1 cellular context compared by ENCODE assay signal in genomic region chr6:149565539-149566371, GRCh38.
TF ChIP-seq lines count a peak whose summit lies in the region.

No MANE protein-coding gene starts in this region.

TF ChIP-seq in GM12878, 131 proteins besides CTCF, POLR2A, EP300 and RAD21 (continued from another document and continues in another):
- TF ChIP-seq, protein P1, sequence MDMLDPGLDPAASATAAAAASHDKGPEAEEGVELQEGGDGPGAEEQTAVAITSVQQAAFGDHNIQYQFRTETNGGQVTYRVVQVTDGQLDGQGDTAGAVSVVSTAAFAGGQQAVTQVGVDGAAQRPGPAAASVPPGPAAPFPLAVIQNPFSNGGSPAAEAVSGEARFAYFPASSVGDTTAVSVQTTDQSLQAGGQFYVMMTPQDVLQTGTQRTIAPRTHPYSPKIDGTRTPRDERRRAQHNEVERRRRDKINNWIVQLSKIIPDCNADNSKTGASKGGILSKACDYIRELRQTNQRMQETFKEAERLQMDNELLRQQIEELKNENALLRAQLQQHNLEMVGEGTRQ (IDR thresholded peaks at IDR 0.05; ENCODE audit: borderline replicate concordance, low read depth, low read length), result no peak
- TF ChIP-seq PKNOX1 (IDR thresholded peaks at IDR 0.05) (peak; percentile 64), RAD51 (IDR thresholded peaks at IDR 0.05) (peak; percentile 31; the same call in 1 of the 2 replicates), CREM (IDR thresholded peaks at IDR 0.05; ENCODE audit: low read depth) (peak; percentile 63; the same call in 1 of the 2 replicates), CHD4 (IDR thresholded peaks at IDR 0.05) (no peak), CHD2 (IDR thresholded peaks at IDR 0.05; ENCODE audit: borderline replicate concordance, low read depth, low read length) (peak; percentile 54; the same call in 1 of the 2 replicates), ZNF207 (IDR thresholded peaks at IDR 0.05; ENCODE audit: borderline replicate concordance) (peak; percentile 76), JUNB (IDR thresholded peaks at IDR 0.05) (peak; percentile 51; the same call in 1 of the 2 replicates), TARDBP (IDR thresholded peaks at IDR 0.05; ENCODE audit: borderline replicate concordance) (no peak), BHLHE40 (IDR thresholded peaks at IDR 0.05; ENCODE audit: borderline replicate concordance in 1 of 2, low read depth in 2 of 2, low read length in 1 of 2) (peak; percentile 77), IRF4 (IDR thresholded peaks at IDR 0.05; ENCODE audit: low read depth, low read length) (peak; percentile 61; the same call in 1 of the 2 replicates), ZSCAN29 (IDR thresholded peaks at IDR 0.05) (no peak), PML (IDR thresholded peaks at IDR 0.05; ENCODE audit: low read length) (0 out of 2 replicates have a peak, but pooled peaks have one; percentile 19), ZBTB33 (IDR thresholded peaks at IDR 0.05) (no peak), TCF7 (IDR thresholded peaks at IDR 0.05; ENCODE audit: borderline replicate concordance) (no peak), ATF2 (IDR thresholded peaks at IDR 0.05; ENCODE audit: low read length) (0 out of 2 replicates have a peak, but pooled peaks have one; percentile 25), SREBF1 (IDR thresholded peaks at IDR 0.05; ENCODE audit: low read length) (0 out of 2 replicates have a peak, but pooled peaks have one; percentile 18), POU2F2 (IDR thresholded peaks at IDR 0.05; ENCODE audit: borderline replicate concordance, low read depth, low read length) (0 out of 3 replicates have a peak, but pooled peaks have one; percentile 42), HDAC6 (IDR thresholded peaks at IDR 0.05; ENCODE audit: unreplicated experiment) (no peak), ZBED1 (IDR thresholded peaks at IDR 0.05; ENCODE audit: borderline replicate concordance) (peak; percentile 65; the same call in 1 of the 2 replicates), POLR2AphosphoS5 (IDR thresholded peaks at IDR 0.05; ENCODE audit: low read length) (peak; percentile 69), NFXL1 (IDR thresholded peaks at IDR 0.05; ENCODE audit: borderline replicate concordance) (no peak), FOXM1 (IDR thresholded peaks at IDR 0.05; ENCODE audit: low read depth, low read length) (peak; percentile 64), YY1 (IDR thresholded peaks at IDR 0.05; ENCODE audit: low read depth, low read length) (peak; percentile 90), NR2F1 (conservative IDR thresholded peaks at IDR 0.05) (peak; percentile 46), CEBPB (IDR thresholded peaks at IDR 0.05; ENCODE audit: borderline replicate concordance in 1 of 2, low read depth in 2 of 2, low read length in 2 of 2) (no peak), CBX3 (IDR thresholded peaks at IDR 0.05; ENCODE audit: borderline replicate concordance, low read depth) (no peak), SUPT20H (IDR thresholded peaks at IDR 0.05; ENCODE audit: borderline replicate concordance, control insufficient read depth, low read depth, low read length) (no peak), SMAD5 (IDR thresholded peaks at IDR 0.05; ENCODE audit: low read depth) (no peak), WRNIP1 (IDR thresholded peaks at IDR 0.05; ENCODE audit: borderline replicate concordance, low read depth, low read length) (peak; percentile 32; the same call in 1 of the 2 replicates), GATAD2B (conservative IDR thresholded peaks at IDR 0.05; ENCODE audit: low read depth) (no peak), EGR1 (IDR thresholded peaks at IDR 0.05; ENCODE audit: borderline replicate concordance in 1 of 2, low read depth in 2 of 2, low read length in 2 of 2) (no peak), MXI1 (IDR thresholded peaks at IDR 0.05; ENCODE audit: low read depth, low read length) (peak; percentile 94), TCF12 (IDR thresholded peaks at IDR 0.05; ENCODE audit: low read depth, low read length) (peak; percentile 97), NFIC (IDR thresholded peaks at IDR 0.05; ENCODE audit: low read depth, low read length) (peak; percentile 19; the same call in 1 of the 2 replicates), MYC (IDR thresholded peaks at IDR 0.05; ENCODE audit: insufficient read depth, insufficient read length, insufficient replicate concordance, low read length, severe bottlenecking) (no peak), SIN3A (IDR thresholded peaks at IDR 0.05; ENCODE audit: low read depth, low read length) (peak; percentile 91), NKRF (conservative IDR thresholded peaks at IDR 0.05) (peak; percentile 91), RBBP5 (conservative IDR thresholded peaks at IDR 0.05) (0 out of 2 replicates have a peak, but pooled peaks have one; percentile 45), STAT3 (IDR thresholded peaks at IDR 0.05; ENCODE audit: low read depth, low read length) (peak; percentile 68; the same call in 1 of the 2 replicates), CUX1 (IDR thresholded peaks at IDR 0.05; ENCODE audit: insufficient replicate concordance, low read depth, low read length) (peak; percentile 66), MTA3 (IDR thresholded peaks at IDR 0.05; ENCODE audit: borderline replicate concordance, low read length) (no peak), ZNF384 (IDR thresholded peaks at IDR 0.05; ENCODE audit: borderline replicate concordance, low read depth, low read length) (peak; percentile 95)
- TF ChIP-seq, protein P2, sequence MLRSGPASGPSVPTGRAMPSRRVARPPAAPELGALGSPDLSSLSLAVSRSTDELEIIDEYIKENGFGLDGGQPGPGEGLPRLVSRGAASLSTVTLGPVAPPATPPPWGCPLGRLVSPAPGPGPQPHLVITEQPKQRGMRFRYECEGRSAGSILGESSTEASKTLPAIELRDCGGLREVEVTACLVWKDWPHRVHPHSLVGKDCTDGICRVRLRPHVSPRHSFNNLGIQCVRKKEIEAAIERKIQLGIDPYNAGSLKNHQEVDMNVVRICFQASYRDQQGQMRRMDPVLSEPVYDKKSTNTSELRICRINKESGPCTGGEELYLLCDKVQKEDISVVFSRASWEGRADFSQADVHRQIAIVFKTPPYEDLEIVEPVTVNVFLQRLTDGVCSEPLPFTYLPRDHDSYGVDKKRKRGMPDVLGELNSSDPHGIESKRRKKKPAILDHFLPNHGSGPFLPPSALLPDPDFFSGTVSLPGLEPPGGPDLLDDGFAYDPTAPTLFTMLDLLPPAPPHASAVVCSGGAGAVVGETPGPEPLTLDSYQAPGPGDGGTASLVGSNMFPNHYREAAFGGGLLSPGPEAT (IDR thresholded peaks at IDR 0.05; ENCODE audit: low read depth), result peak; percentile 67
- TF ChIP-seq, protein P3, sequence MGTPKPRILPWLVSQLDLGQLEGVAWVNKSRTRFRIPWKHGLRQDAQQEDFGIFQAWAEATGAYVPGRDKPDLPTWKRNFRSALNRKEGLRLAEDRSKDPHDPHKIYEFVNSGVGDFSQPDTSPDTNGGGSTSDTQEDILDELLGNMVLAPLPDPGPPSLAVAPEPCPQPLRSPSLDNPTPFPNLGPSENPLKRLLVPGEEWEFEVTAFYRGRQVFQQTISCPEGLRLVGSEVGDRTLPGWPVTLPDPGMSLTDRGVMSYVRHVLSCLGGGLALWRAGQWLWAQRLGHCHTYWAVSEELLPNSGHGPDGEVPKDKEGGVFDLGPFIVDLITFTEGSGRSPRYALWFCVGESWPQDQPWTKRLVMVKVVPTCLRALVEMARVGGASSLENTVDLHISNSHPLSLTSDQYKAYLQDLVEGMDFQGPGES (IDR thresholded peaks at IDR 0.05), result no peak
- TF ChIP-seq, protein P4, sequence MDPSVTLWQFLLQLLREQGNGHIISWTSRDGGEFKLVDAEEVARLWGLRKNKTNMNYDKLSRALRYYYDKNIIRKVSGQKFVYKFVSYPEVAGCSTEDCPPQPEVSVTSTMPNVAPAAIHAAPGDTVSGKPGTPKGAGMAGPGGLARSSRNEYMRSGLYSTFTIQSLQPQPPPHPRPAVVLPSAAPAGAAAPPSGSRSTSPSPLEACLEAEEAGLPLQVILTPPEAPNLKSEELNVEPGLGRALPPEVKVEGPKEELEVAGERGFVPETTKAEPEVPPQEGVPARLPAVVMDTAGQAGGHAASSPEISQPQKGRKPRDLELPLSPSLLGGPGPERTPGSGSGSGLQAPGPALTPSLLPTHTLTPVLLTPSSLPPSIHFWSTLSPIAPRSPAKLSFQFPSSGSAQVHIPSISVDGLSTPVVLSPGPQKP (IDR thresholded peaks at IDR 0.05; ENCODE audit: low read depth, low read length), result peak; percentile 65
